Comparison of ENCODE assay signal across 26 cellular contexts in the genomic region with DNA sequence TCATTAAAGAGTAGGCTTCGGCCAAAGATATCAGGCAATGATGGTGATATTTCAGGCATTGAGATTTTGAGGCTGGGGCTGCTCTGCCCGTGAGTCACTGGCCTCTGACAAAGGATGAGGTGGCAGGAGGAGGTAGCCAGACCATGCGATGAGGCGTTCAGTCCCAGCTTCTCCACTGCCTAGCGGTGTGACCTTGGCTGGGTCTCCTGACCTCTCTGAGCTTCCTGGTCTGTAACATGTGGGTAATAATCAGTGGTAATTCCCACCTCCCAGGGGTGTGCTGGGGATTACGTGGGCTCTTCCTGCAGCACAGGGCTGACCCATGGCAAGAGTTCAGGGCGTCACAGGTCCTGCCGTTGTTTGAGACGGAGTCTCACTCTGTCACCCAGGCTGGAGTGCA.
A peak's percentile ranks its signal among the peaks of the same experiment; 100 is the strongest.
DNase-seq lines count a peak whose midpoint lies in the region; ATAC-seq, FAIRE-seq and TF ChIP-seq lines count a peak whose summit lies in the region.
"Had no signal": no experiment of that assay in that cellular context is flagged by ENCODE, and none has a peak within 500 bp of the region (broad histone marks: within the 10 kb centered on the region; RNA-seq: fewer than 3 reads in every experiment).

No MANE protein-coding gene starts in this region.

- intact Hi-C loops in activated T-helper 2 cell treated with anti-CD3 and anti-CD28 coated beads, Interferon-gamma antibody, Interleukin-2, Interleukin-4, amounts not matched to agents 10 μg/mL and 5 μg/mL and 100 μg/mL, durations not matched to agents 14 hours and 24 hours and 36 hours (cut with micrococcal nuclease), result no loop called here

- peaks cover 59% of the 10 kb centered on the region for H3K4me1 Mint-ChIP-seq in brain
- H3K4me1 Mint-ChIP-seq in neural crest cell, result peaks cover 20% of the 10 kb centered on the region
- no peaks in the 10 kb centered on the region for H3K4me1 Mint-ChIP-seq in activated T-helper 2 cell treated with anti-CD3 and anti-CD28 coated beads, Interferon-gamma antibody, Interleukin-2, Interleukin-4, amounts not matched to agents 10 μg/mL and 5 μg/mL and 100 μg/mL, durations not matched to agents 14 hours and 24 hours and 36 hours (ENCODE audit: low read depth)
- H3K4me1 Mint-ChIP-seq: activated CD4-positive, alpha-beta T cell treated with anti-CD3 and anti-CD28 coated beads, Interleukin-2, amount 10 ng/mL, durations not matched to agents 24 days and 14 days; activated naive CD4-positive, alpha-beta T cell treated with anti-CD3 and anti-CD28 coated beads, Interleukin-2, amount 10 ng/mL, durations not matched to agents 7 days and 5 days; memory B cell had no signal

- TF ChIP-seq POLR2A in H54 (IDR thresholded peaks at IDR 0.05; ENCODE audit: low read depth, low read length), result no peak

- peaks cover 0 to 11% (median 0%) of the 10 kb centered on the region in 5 experiments for H3K9me3 Mint-ChIP-seq in brain
- H3K9me3 Mint-ChIP-seq in neural crest cell, result no peaks in the 10 kb centered on the region
- no peaks in the 10 kb centered on the region for H3K9me3 Mint-ChIP-seq in activated T-helper 2 cell treated with anti-CD3 and anti-CD28 coated beads, Interferon-gamma antibody, Interleukin-2, Interleukin-4, amounts not matched to agents 10 μg/mL and 5 μg/mL and 100 μg/mL, durations not matched to agents 14 hours and 24 hours and 36 hours
- H3K9me3 Mint-ChIP-seq: activated CD4-positive, alpha-beta T cell treated with anti-CD3 and anti-CD28 coated beads, Interleukin-2, amount 10 ng/mL, durations not matched to agents 24 days and 14 days; activated naive CD4-positive, alpha-beta T cell treated with anti-CD3 and anti-CD28 coated beads, Interleukin-2, amount 10 ng/mL, durations not matched to agents 7 days and 5 days; activated T-cell treated with anti-CD3 and anti-CD28 coated beads, Interleukin-2, amount 50 U/mL, for 72 hours; memory B cell; stimulated activated naive B cell treated with anti-CD40 and anti-IgM and Interleukin-4, amounts not matched to agents 10 μg/mL and 1 μg/mL and 100 μg/mL, for 72 hours had no signal

- DNase-seq in H54 (ENCODE audit: insufficient read length, low spot score), result peak; percentile 74
- peak; percentile 88 for DNase-seq in RCC 7860 (ENCODE audit: low spot score)
- no peak for DNase-seq in neural crest cell (ENCODE audit: low read depth, low spot score)
- DNase-seq in SK-N-DZ (ENCODE audit: low spot score), result no peak
- DNase-seq in medulla oblongata (ENCODE audit: extremely low spot score), result no peak
- no peak for DNase-seq in activated T-helper 2 cell treated with anti-CD3 and anti-CD28 coated beads, Interferon-gamma antibody, Interleukin-2, Interleukin-4, amounts not matched to agents 10 μg/mL and 5 μg/mL and 100 μg/mL, durations not matched to agents 14 hours and 24 hours and 36 hours (ENCODE audit: low spot score)
- DNase-seq: activated CD4-positive, alpha-beta T cell treated with anti-CD3 and anti-CD28 coated beads, Interleukin-2, amount 10 ng/mL, durations not matched to agents 24 days and 14 days; activated naive CD4-positive, alpha-beta T cell treated with anti-CD3 and anti-CD28 coated beads, Interleukin-2, amount 10 ng/mL, durations not matched to agents 7 days and 5 days; activated T-cell treated with anti-CD3 and anti-CD28 coated beads, Interleukin-2, amount 50 U/mL, for 72 hours; DMS79; effector memory CD4-positive, alpha-beta T cell; foreskin melanocyte; KBM-7; left colon; NCI-H1417; NCI-H2029 treated with DMSO at 0.1 percent for 48 hours; NCI-H2227 treated with DMSO at 0.1 percent for 48 hours; NCI-H526 treated with DMSO at 0.1 percent for 48 hours; SK-N-SH; stimulated activated CD4-positive, alpha-beta T cell treated with anti-CD3 and anti-CD28 coated beads, Interleukin-15, amount 100 ng/mL, for 24 hours; stimulated activated naive B cell treated with anti-CD40 and anti-IgM and Interleukin-4, amounts not matched to agents 10 μg/mL and 1 μg/mL and 100 μg/mL, for 72 hours; T-helper 17 cell had no signal

- H3K27me3 Mint-ChIP-seq in brain (peaks cover 3% of the 10 kb centered on the region), neural crest cell (ENCODE audit: low read depth) (no peaks in the 10 kb centered on the region)
- peaks cover 22% of the 10 kb centered on the region for H3K27me3 Mint-ChIP-seq in activated T-helper 2 cell treated with anti-CD3 and anti-CD28 coated beads, Interferon-gamma antibody, Interleukin-2, Interleukin-4, amounts not matched to agents 10 μg/mL and 5 μg/mL and 100 μg/mL, durations not matched to agents 14 hours and 24 hours and 36 hours (ENCODE audit: low read depth)

- FAIRE-seq in H54 (lab: Jason Lieb, UNC), result no peak
- peak; percentile 78 for FAIRE-seq in RCC 7860 (lab: Jason Lieb, UNC)

- TF ChIP-seq CTCF in brain (conservative IDR thresholded peaks at IDR 0.05) (no peak), neural crest cell (conservative IDR thresholded peaks at IDR 0.05) (no peak)

- H3K36me3 Mint-ChIP-seq in brain (no peaks in the 10 kb centered on the region), neural crest cell (ENCODE audit: low read depth) (no peaks in the 10 kb centered on the region)
- no peaks in the 10 kb centered on the region for H3K36me3 Mint-ChIP-seq in activated T-helper 2 cell treated with anti-CD3 and anti-CD28 coated beads, Interferon-gamma antibody, Interleukin-2, Interleukin-4, amounts not matched to agents 10 μg/mL and 5 μg/mL and 100 μg/mL, durations not matched to agents 14 hours and 24 hours and 36 hours (ENCODE audit: low read depth)
- H3K36me3 Mint-ChIP-seq: activated naive CD4-positive, alpha-beta T cell treated with anti-CD3 and anti-CD28 coated beads, Interleukin-2, amount 10 ng/mL, durations not matched to agents 7 days and 5 days; memory B cell had no signal

- H3K4me3 Mint-ChIP-seq in brain, result peak overlapping the region in 2 of 5 experiments; percentile 16 to 28
- H3K4me3 Mint-ChIP-seq in neural crest cell, result no peak overlapping the region
- no peak overlapping the region for H3K4me3 Mint-ChIP-seq in activated T-helper 2 cell treated with anti-CD3 and anti-CD28 coated beads, Interferon-gamma antibody, Interleukin-2, Interleukin-4, amounts not matched to agents 10 μg/mL and 5 μg/mL and 100 μg/mL, durations not matched to agents 14 hours and 24 hours and 36 hours (ENCODE audit: low read depth)
- H3K4me3 Mint-ChIP-seq: activated CD4-positive, alpha-beta T cell treated with anti-CD3 and anti-CD28 coated beads, Interleukin-2, amount 10 ng/mL, durations not matched to agents 24 days and 14 days; activated naive CD4-positive, alpha-beta T cell treated with anti-CD3 and anti-CD28 coated beads, Interleukin-2, amount 10 ng/mL, durations not matched to agents 7 days and 5 days; activated T-cell treated with anti-CD3 and anti-CD28 coated beads, Interleukin-2, amount 50 U/mL, for 72 hours; memory B cell; stimulated activated naive B cell treated with anti-CD40 and anti-IgM and Interleukin-4, amounts not matched to agents 10 μg/mL and 1 μg/mL and 100 μg/mL, for 72 hours; T-helper 17 cell had no signal

- H3K27ac Mint-ChIP-seq in brain, result peak overlapping the region in 3 of 5 experiments; percentile 59 to 86 (median 64)
- H3K27ac Mint-ChIP-seq in neural crest cell (ENCODE audit: unreplicated experiment), result peak overlapping the region; percentile 22
- no peak overlapping the region for H3K27ac Mint-ChIP-seq in activated T-helper 2 cell treated with anti-CD3 and anti-CD28 coated beads, Interferon-gamma antibody, Interleukin-2, Interleukin-4, amounts not matched to agents 10 μg/mL and 5 μg/mL and 100 μg/mL, durations not matched to agents 14 hours and 24 hours and 36 hours
- H3K27ac Mint-ChIP-seq: activated CD4-positive, alpha-beta T cell treated with anti-CD3 and anti-CD28 coated beads, Interleukin-2, amount 10 ng/mL, durations not matched to agents 24 days and 14 days; activated naive CD4-positive, alpha-beta T cell treated with anti-CD3 and anti-CD28 coated beads, Interleukin-2, amount 10 ng/mL, durations not matched to agents 7 days and 5 days; activated T-cell treated with anti-CD3 and anti-CD28 coated beads, Interleukin-2, amount 50 U/mL, for 72 hours; memory B cell; progenitor cell of endocrine pancreas; stimulated activated naive B cell treated with anti-CD40 and anti-IgM and Interleukin-4, amounts not matched to agents 10 μg/mL and 1 μg/mL and 100 μg/mL, for 72 hours; T-helper 17 cell had no signal

- ATAC-seq in HG02884 (IDR thresholded peaks at IDR 0.05; ENCODE audit: unreplicated experiment), result no peak
- ATAC-seq: activated T-cell treated with anti-CD3 and anti-CD28 coated beads, Interleukin-2, amount 50 U/mL, for 72 hours; left colon; stimulated activated naive B cell treated with anti-CD40 and anti-IgM and Interleukin-4, amounts not matched to agents 10 μg/mL and 1 μg/mL and 100 μg/mL, for 72 hours; T-helper 17 cell had no signal

Comparison
In these comparisons a context has a peak if more than half of its experiments do, and no peak if none do; other contexts are left out.
1. DNase-seq: peak in H54 (single experiment) and RCC 7860 (single experiment); none in neural crest cell (single experiment), SK-N-DZ (single experiment), medulla oblongata (single experiment) and activated T-helper 2 cell treated with anti-CD3 and anti-CD28 coated beads, Interferon-gamma antibody, Interleukin-2, Interleukin-4, amounts not matched to agents 10 μg/mL and 5 μg/mL and 100 μg/mL, durations not matched to agents 14 hours and 24 hours and 36 hours (single experiment).